In the genomic region with DNA sequence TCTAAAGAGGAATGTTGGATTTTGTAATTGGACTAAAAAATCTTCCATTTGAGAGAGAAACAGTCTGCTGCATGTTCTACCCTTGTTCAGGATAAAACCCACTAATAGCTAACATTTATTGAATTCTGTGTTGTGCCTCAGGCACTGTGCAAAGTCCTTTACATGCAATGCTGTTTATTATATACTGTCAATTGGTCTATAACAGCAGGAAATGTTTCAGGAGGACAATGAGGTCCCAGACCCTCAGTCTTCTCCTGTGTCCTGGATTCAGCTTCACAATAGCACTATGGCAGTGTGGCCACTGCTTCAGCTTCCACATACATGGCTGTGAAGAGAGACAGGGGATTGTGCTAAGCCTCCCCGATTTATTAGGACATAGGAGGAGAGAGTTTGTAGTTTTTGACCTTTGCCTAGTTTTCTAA, we compare ENCODE assay signal across 13 cellular contexts. TPM values are rescaled to one million over a fixed set of nuclear protein-coding genes. Genes with fewer than 3 reads are reported as not detected.
DNase-seq lines count a peak whose midpoint lies in the region; ATAC-seq and TF ChIP-seq lines count a peak whose summit lies in the region.
"Had no signal": no experiment of that assay in that cellular context is flagged by ENCODE, and none has a peak within 500 bp of the region (broad histone marks: within the 10 kb centered on the region; RNA-seq: fewer than 3 reads in every experiment).

No MANE protein-coding gene starts in this region.

- ATAC-seq in activated CD8-positive, alpha-beta memory T cell treated with anti-CD3 and anti-CD28 coated beads, Interleukin-2, amount 10 ng/mL, durations not matched to agents 7 days and 5 days = no peak
- ATAC-seq in T-helper 17 cell = no peak

- peak overlapping the region; percentile 63 for H3K27ac Mint-ChIP-seq in activated CD8-positive, alpha-beta memory T cell treated with anti-CD3 and anti-CD28 coated beads, Interleukin-2, amount 10 ng/mL, durations not matched to agents 7 days and 5 days
- H3K27ac Mint-ChIP-seq in T-helper 17 cell = peak overlapping the region; percentile 99
- H3K27ac Mint-ChIP-seq in mesothelial cell of epicardium = no peak overlapping the region

- peaks cover 71% of the 10 kb centered on the region for H4K20me1 ChIP-seq in hepatocyte (ENCODE audit: insufficient read depth, poor library complexity, severe bottlenecking)

- H3K4me1 Mint-ChIP-seq in activated CD8-positive, alpha-beta memory T cell treated with anti-CD3 and anti-CD28 coated beads, Interleukin-2, amount 10 ng/mL, durations not matched to agents 7 days and 5 days = peaks cover 74% of the 10 kb centered on the region
- peaks cover 58% of the 10 kb centered on the region for H3K4me1 Mint-ChIP-seq in T-helper 17 cell
- peaks cover 17% of the 10 kb centered on the region for H3K4me1 Mint-ChIP-seq in mesothelial cell of epicardium

- H3K79me2 ChIP-seq in hepatocyte = peaks cover 100% of the 10 kb centered on the region

- H3K9me2 ChIP-seq in hepatocyte (replicated peaks; ENCODE audit: insufficient read depth) = no peaks in the 10 kb centered on the region

- H3K9me3 Mint-ChIP-seq in activated CD8-positive, alpha-beta memory T cell treated with anti-CD3 and anti-CD28 coated beads, Interleukin-2, amount 10 ng/mL, durations not matched to agents 7 days and 5 days (ENCODE audit: low read depth) = no peaks in the 10 kb centered on the region
- H3K9me3 Mint-ChIP-seq in mesothelial cell of epicardium = no peaks in the 10 kb centered on the region

- CTCF ChIA-PET in activated CD8-positive, alpha-beta memory T cell treated with anti-CD3 and anti-CD28 coated beads, Interleukin-2, amount 10 ng/mL, durations not matched to agents 7 days and 5 days (lab: Charles Lee) = interaction anchor here (0.9 to 2.3 kb wide), 4 partner anchors 10 to 51 kb away, joined by 3 to 11 read pairs (median 3); no protein-coding TSS in a partner anchor

- H2AFZ ChIP-seq in hepatocyte = no peak overlapping the region

- H3K4me3 Mint-ChIP-seq in activated CD8-positive, alpha-beta memory T cell treated with anti-CD3 and anti-CD28 coated beads, Interleukin-2, amount 10 ng/mL, durations not matched to agents 7 days and 5 days = no peak overlapping the region
- H3K4me3 Mint-ChIP-seq in T-helper 17 cell (no peak overlapping the region), mesothelial cell of epicardium (no peak overlapping the region)

- H3K27ac ChIP-seq in hepatocyte = peak overlapping the region; percentile 42
- peak overlapping the region in 7 of 8 donors; percentile 22 to 99 (median 97) for H3K27ac ChIP-seq in spleen

- TF ChIP-seq CTCF in hepatocyte (IDR thresholded peaks at IDR 0.05; ENCODE audit: poor library complexity) = no peak
- TF ChIP-seq CTCF in spleen (IDR thresholded peaks at IDR 0.05 in 8 of 11, conservative IDR thresholded peaks at IDR 0.05 in 3 of 11) = no peak
- TF ChIP-seq CTCF in mesothelial cell of epicardium (IDR thresholded peaks at IDR 0.05; ENCODE audit: unreplicated experiment) = no peak

- peak overlapping the region; percentile 28 for H3K4me2 ChIP-seq in hepatocyte

- no peak for TF ChIP-seq POLR2A in spleen (IDR thresholded peaks at IDR 0.05)

- 62% methylated on average over 1 of the region's 1 CpG for WGBS in hepatocyte (ENCODE audit: low lambda C conversion rate, missing lambda C conversion rate)
- WGBS in spleen, 5 donors = 71 to 100% (median 86%) methylated on average over 1 of the region's 1 CpG

- no peak for DNase-seq in activated CD8-positive, alpha-beta memory T cell treated with anti-CD3 and anti-CD28 coated beads, Interleukin-2, amount 10 ng/mL, durations not matched to agents 7 days and 5 days
- DNase-seq in activated CD8-positive, alpha-beta memory T cell treated with anti-CD3 and anti-CD28 coated beads, Interleukin-2, amount 50 U/mL, for 4 hours = no peak
- DNase-seq in T-helper 17 cell (no peak), hepatocyte (ENCODE audit: low spot score) (no peak), spleen (no peak), NCI-H128 (lab: John Stamatoyannopoulos, UW; ENCODE audit: unreplicated experiment) (no peak), mucosa of gallbladder (ENCODE audit: low spot score) (no peak), mesothelial cell of epicardium (ENCODE audit: low spot score in 2 of 2, unreplicated experiment in 2 of 2) (no peak)
- DNase-seq: amygdala, NCI-H1436 treated with DMSO at 0.1 percent for 48 hours, NCI-H524, posterior cingulate gyrus had no signal

- H3K36me3 ChIP-seq in hepatocyte (replicated peaks; ENCODE audit: insufficient read depth, low read depth) (no peaks in the 10 kb centered on the region), spleen (no peaks in the 10 kb centered on the region)
- H3K36me3 ChIP-seq: Peyer's patch had no signal

- H3K4me3 ChIP-seq in hepatocyte (no peak overlapping the region), spleen (no peak overlapping the region)
- H3K4me3 ChIP-seq: Peyer's patch had no signal

- H3K27me3 ChIP-seq in hepatocyte = no peaks in the 10 kb centered on the region
- H3K27me3 ChIP-seq in spleen (replicated peaks in 1 of 7) = no peaks in the 10 kb centered on the region
- H3K27me3 ChIP-seq: Peyer's patch had no signal

- H3K4me1 ChIP-seq in hepatocyte (ENCODE audit: insufficient read depth) (peaks cover 45% of the 10 kb centered on the region), spleen (peaks cover 89 to 100% (median 99%) of the 10 kb centered on the region in 6 donors)

- H3K9me3 ChIP-seq in T-helper 17 cell (ENCODE audit: control insufficient read depth, low read length, poor library complexity, severe bottlenecking) = no peaks in the 10 kb centered on the region
- no peaks in the 10 kb centered on the region for H3K9me3 ChIP-seq in hepatocyte (ENCODE audit: low read depth)
- H3K9me3 ChIP-seq in spleen = no peaks in the 10 kb centered on the region
- H3K9me3 ChIP-seq: Peyer's patch had no signal

- H3K36me3 Mint-ChIP-seq in activated CD8-positive, alpha-beta memory T cell treated with anti-CD3 and anti-CD28 coated beads, Interleukin-2, amount 10 ng/mL, durations not matched to agents 7 days and 5 days = peaks cover 44% of the 10 kb centered on the region
- no peaks in the 10 kb centered on the region for H3K36me3 Mint-ChIP-seq in T-helper 17 cell (ENCODE audit: low read depth)
- H3K36me3 Mint-ChIP-seq in mesothelial cell of epicardium = peaks cover 4% of the 10 kb centered on the region

- intact Hi-C loops in spleen (cut with DNase I; ENCODE audit: low total_unique reads) = loop anchor here (5.0 kb wide), 1 partner anchor 51 kb away; no protein-coding TSS in a partner anchor

- no peaks in the 10 kb centered on the region for H3K27me3 Mint-ChIP-seq in activated CD8-positive, alpha-beta memory T cell treated with anti-CD3 and anti-CD28 coated beads, Interleukin-2, amount 10 ng/mL, durations not matched to agents 7 days and 5 days
- H3K27me3 Mint-ChIP-seq in T-helper 17 cell (no peaks in the 10 kb centered on the region), mesothelial cell of epicardium (ENCODE audit: low read depth) (no peaks in the 10 kb centered on the region)

RNA-seq across cellular contexts. Expression of gene PTPN1, which starts 11.0 kb away (rescaled TPM):
- total RNA-seq in activated CD8-positive, alpha-beta memory T cell treated with anti-CD3 and anti-CD28 coated beads, Interleukin-2, amount 10 ng/mL, durations not matched to agents 7 days and 5 days = 10 to 100 TPM; 62.5 to 74.7 TPM
- total RNA-seq in T-helper 17 cell (10 to 100 TPM; 65.5 to 67.7 TPM), hepatocyte (28.3 and 32.1 TPM in 2 replicates), spleen (10 to 100 TPM; 60.3 to 84.9 (median 73.5) TPM), mucosa of gallbladder (24.0 TPM), mesothelial cell of epicardium (26.2 to 27.7 TPM (median 27.3 TPM) in 3 replicates)
- polyA plus RNA-seq in hepatocyte (22.0 and 30.8 TPM in 2 replicates), spleen (10 to 100 TPM; 20.5 to 42.1 (median 25.0) TPM)
